1 cellular context compared by ENCODE assay signal in genomic region chr10:117198088-117198487, GRCh38.
TF ChIP-seq lines count a peak whose summit lies in the region.

No MANE protein-coding gene starts in this region.

TF ChIP-seq in GM23338, 12 proteins besides CTCF, POLR2A, EP300 and RAD21 (continued from another document):
- TF ChIP-seq, protein P1, sequence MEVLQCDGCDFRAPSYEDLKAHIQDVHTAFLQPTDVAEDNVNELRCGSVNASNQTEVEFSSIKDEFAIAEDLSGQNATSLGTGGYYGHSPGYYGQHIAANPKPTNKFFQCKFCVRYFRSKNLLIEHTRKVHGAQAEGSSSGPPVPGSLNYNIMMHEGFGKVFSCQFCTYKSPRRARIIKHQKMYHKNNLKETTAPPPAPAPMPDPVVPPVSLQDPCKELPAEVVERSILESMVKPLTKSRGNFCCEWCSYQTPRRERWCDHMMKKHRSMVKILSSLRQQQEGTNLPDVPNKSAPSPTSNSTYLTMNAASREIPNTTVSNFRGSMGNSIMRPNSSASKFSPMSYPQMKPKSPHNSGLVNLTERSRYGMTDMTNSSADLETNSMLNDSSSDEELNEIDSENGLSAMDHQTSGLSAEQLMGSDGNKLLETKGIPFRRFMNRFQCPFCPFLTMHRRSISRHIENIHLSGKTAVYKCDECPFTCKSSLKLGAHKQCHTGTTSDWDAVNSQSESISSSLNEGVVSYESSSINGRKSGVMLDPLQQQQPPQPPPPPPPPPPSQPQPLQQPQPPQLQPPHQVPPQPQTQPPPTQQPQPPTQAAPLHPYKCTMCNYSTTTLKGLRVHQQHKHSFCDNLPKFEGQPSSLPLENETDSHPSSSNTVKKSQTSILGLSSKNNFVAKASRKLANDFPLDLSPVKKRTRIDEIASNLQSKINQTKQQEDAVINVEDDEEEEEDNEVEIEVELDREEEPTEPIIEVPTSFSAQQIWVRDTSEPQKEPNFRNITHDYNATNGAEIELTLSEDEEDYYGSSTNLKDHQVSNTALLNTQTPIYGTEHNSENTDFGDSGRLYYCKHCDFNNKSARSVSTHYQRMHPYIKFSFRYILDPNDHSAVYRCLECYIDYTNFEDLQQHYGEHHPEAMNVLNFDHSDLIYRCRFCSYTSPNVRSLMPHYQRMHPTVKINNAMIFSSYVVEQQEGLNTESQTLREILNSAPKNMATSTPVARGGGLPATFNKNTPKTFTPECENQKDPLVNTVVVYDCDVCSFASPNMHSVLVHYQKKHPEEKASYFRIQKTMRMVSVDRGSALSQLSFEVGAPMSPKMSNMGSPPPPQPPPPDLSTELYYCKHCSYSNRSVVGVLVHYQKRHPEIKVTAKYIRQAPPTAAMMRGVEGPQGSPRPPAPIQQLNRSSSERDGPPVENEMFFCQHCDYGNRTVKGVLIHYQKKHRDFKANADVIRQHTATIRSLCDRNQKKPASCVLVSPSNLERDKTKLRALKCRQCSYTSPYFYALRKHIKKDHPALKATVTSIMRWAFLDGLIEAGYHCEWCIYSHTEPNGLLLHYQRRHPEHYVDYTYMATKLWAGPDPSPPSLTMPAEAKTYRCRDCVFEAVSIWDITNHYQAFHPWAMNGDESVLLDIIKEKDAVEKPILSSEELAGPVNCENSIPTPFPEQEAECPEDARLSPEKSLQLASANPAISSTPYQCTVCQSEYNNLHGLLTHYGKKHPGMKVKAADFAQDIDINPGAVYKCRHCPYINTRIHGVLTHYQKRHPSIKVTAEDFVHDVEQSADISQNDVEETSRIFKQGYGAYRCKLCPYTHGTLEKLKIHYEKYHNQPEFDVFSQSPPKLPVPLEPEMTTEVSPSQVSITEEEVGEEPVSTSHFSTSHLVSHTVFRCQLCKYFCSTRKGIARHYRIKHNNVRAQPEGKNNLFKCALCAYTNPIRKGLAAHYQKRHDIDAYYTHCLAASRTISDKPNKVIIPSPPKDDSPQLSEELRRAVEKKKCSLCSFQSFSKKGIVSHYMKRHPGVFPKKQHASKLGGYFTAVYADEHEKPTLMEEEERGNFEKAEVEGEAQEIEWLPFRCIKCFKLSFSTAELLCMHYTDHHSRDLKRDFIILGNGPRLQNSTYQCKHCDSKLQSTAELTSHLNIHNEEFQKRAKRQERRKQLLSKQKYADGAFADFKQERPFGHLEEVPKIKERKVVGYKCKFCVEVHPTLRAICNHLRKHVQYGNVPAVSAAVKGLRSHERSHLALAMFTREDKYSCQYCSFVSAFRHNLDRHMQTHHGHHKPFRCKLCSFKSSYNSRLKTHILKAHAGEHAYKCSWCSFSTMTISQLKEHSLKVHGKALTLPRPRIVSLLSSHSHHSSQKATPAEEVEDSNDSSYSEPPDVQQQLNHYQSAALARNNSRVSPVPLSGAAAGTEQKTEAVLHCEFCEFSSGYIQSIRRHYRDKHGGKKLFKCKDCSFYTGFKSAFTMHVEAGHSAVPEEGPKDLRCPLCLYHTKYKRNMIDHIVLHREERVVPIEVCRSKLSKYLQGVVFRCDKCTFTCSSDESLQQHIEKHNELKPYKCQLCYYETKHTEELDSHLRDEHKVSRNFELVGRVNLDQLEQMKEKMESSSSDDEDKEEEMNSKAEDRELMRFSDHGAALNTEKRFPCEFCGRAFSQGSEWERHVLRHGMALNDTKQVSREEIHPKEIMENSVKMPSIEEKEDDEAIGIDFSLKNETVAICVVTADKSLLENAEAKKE (CRISPR knock-in tag; IDR thresholded peaks at IDR 0.05) = no peak
